Comparison of ENCODE assay signal across 22 cellular contexts in genomic region chr3:177058647-177059046, GRCh38.
"Had no signal": no experiment of that assay in that cellular context is flagged by ENCODE, and none has a peak within 500 bp of the region (broad histone marks: within the 10 kb centered on the region; RNA-seq: fewer than 3 reads in every experiment).

No MANE protein-coding gene starts in this region.

- H3K9me3 ChIP-seq: lower lobe of right lung, neutrophil, upper lobe of right lung had no signal

- H3K4me3 ChIP-seq: lower lobe of right lung, upper lobe of right lung had no signal

- H3K4me1 ChIP-seq: foreskin keratinocyte, parathyroid adenoma had no signal

- ATAC-seq: foreskin keratinocyte, lower lobe of right lung, upper lobe of right lung had no signal

- DNase-seq: activated B cell treated with CpG ODN at 0.5 μM for 24 hours; activated CD4-positive, alpha-beta T cell treated with anti-CD3 and anti-CD28 coated beads for 48 hours; activated CD8-positive, alpha-beta T cell treated with anti-CD3 and anti-CD28 coated beads for 36 hours; activated naive CD4-positive, alpha-beta T cell treated with Interleukin-2 at 50 U/mL for 16 hours; activated T-cell treated with anti-CD3 and anti-CD28 coated beads, Interleukin-2, amount 50 U/mL, for 24 hours; anterior cingulate cortex; caudate nucleus; endodermal cell; foreskin keratinocyte; glutamatergic neuron; hippocampal formation; islet precursor cell; left colon; lower lobe of right lung; stimulated activated CD4-positive, alpha-beta T cell treated with anti-CD3 and anti-CD28 coated beads, Interleukin-12 subunit alpha, Interleukin-12 subunit beta, amount 100 ng/mL, for 4 hours; stimulated activated CD4-positive, alpha-beta T cell treated with anti-CD3 and anti-CD28 coated beads, Interleukin-1b, Interleukin-23, amount 100 ng/mL, for 48 hours; stimulated activated CD8-positive, alpha-beta memory T cell treated with anti-CD3 and anti-CD28 coated beads, Interleukin-4, amount 100 ng/mL, for 48 hours; stimulated activated naive CD4-positive, alpha-beta T cell; upper lobe of right lung had no signal

- H3K27ac ChIP-seq: epithelial cell of prostate, foreskin keratinocyte, lower lobe of right lung, neutrophil, parathyroid adenoma, upper lobe of right lung had no signal

- H3K36me3 ChIP-seq: lower lobe of right lung, upper lobe of right lung had no signal

- H3K27me3 ChIP-seq: foreskin keratinocyte, neutrophil, upper lobe of right lung had no signal
